Comparison of ENCODE assay signal across 9 cellular contexts in the genomic region with DNA sequence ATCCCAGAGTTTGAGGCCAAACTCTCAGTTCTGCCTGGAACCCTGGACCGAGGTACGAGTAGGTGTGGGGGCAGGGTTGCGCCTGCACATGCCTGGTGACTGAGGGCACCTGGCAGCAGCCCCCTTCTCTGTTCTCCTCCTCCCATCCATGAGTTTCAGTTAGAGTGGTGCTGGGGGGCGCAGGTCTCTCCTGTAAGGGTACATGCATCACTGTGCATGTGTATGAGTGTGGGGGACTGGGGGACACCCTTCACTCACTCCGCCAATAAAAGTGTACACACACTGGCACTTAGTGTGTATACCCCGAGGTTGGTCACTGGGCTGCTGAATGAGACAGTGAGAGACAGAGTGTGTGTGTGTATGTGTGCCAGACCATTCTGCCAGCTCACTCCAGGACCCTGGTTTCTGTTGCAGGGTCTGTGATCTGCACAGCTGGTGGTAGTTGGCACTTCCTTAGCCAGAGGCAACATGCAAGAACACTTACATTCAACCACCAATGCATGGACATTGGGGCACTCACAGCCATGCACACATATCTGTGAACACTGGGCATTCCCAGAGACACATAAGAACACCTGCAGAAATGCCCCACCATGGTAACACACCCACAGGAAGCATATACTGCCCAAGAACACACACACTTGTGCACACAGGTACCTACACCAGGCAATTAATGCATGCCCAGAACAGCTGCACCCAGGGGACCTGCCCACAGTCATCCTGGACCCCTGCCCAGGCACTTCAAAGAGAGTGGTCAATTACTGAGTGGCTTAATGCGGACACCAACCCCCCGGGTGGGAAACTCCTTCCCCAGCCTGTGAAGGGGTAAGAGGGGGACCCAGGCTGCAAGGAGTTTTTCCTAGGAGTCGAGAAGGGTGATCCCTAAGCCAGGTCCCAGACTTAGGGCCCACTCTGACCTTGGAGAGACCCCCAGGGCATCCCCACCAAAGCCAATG. TPM values are rescaled to one million over a fixed set of nuclear protein-coding genes. Genes with fewer than 3 reads are reported as not detected.
DNase-seq lines count a peak whose midpoint lies in the region; ATAC-seq and TF ChIP-seq lines count a peak whose summit lies in the region.
"Had no signal": no experiment of that assay in that cellular context is flagged by ENCODE, and none has a peak within 500 bp of the region (broad histone marks: within the 10 kb centered on the region; RNA-seq: fewer than 3 reads in every experiment).

No MANE protein-coding gene starts in this region.

- H3K27me3 Mint-ChIP-seq in IgD-negative memory B cell (peaks cover 20% of the 10 kb centered on the region), nephron (ENCODE audit: low read depth) (peaks cover 49% of the 10 kb centered on the region)
- peaks cover 24% of the 10 kb centered on the region for H3K27me3 Mint-ChIP-seq in activated naive CD8-positive, alpha-beta T cell treated with anti-CD3 and anti-CD28 coated beads, Interleukin-2, amount 10 ng/mL, durations not matched to agents 7 days and 5 days

- TF ChIP-seq CTCF in GM12865 (IDR thresholded peaks at IDR 0.05; ENCODE audit: insufficient read depth, low read depth, low read length, missing control alignments) (no peak), nephron (IDR thresholded peaks at IDR 0.05; ENCODE audit: unreplicated experiment in 3 of 3) (no peak), thyroid gland (IDR thresholded peaks at IDR 0.05) (no peak)

- H3K27ac Mint-ChIP-seq in IgD-negative memory B cell (peak overlapping the region in 2 of 3 donors; percentile 32 to 61), nephron (peak overlapping the region in 1 of 3 experiments; percentile 46)
- peak overlapping the region; percentile 56 for H3K27ac Mint-ChIP-seq in activated naive CD8-positive, alpha-beta T cell treated with anti-CD3 and anti-CD28 coated beads, Interleukin-2, amount 10 ng/mL, durations not matched to agents 7 days and 5 days

- 67% methylated on average over 9 of the region's 9 CpGs; no CpG with 5 or more reads in 1 of the 2 donors for WGBS in thyroid gland, 2 donors

- no peak overlapping the region for H3K27ac ChIP-seq in thyroid gland
- H3K27ac ChIP-seq: SJSA1 had no signal

- H3K4me3 ChIP-seq in GM12865 (ENCODE audit: low read depth, low read length) (peak overlapping the region; percentile 65; the same call in 1 of the 2 replicates), thyroid gland (replicated peaks in 1 of 3) (no peak overlapping the region)

- POLR2A ChIA-PET in activated naive CD8-positive, alpha-beta T cell treated with anti-CD3 and anti-CD28 coated beads, Interleukin-2, amount 10 ng/mL, durations not matched to agents 7 days and 5 days (lab: Charles Lee) = no interaction called here

- H3K36me3 Mint-ChIP-seq in IgD-negative memory B cell (peaks cover 2% of the 10 kb centered on the region), nephron (ENCODE audit: low read depth) (no peaks in the 10 kb centered on the region)
- H3K36me3 Mint-ChIP-seq in activated naive CD8-positive, alpha-beta T cell treated with anti-CD3 and anti-CD28 coated beads, Interleukin-2, amount 10 ng/mL, durations not matched to agents 7 days and 5 days = peaks cover 7% of the 10 kb centered on the region

- no peaks in the 10 kb centered on the region for H3K4me1 ChIP-seq in thyroid gland

- TF ChIP-seq POLR2A in thyroid gland (IDR thresholded peaks at IDR 0.05) = no peak

- H3K9me3 ChIP-seq in thyroid gland = no peaks in the 10 kb centered on the region
- H3K9me3 ChIP-seq: SJSA1 had no signal

- ATAC-seq in activated naive CD8-positive, alpha-beta T cell treated with anti-CD3 and anti-CD28 coated beads, Interleukin-2, amount 10 ng/mL, durations not matched to agents 7 days and 5 days (ENCODE audit: low read depth) = no peak
- no peak for ATAC-seq in HG03354 (IDR thresholded peaks at IDR 0.05; ENCODE audit: poor library complexity, severe bottlenecking, unreplicated experiment)
- ATAC-seq in HG03442 (IDR thresholded peaks at IDR 0.05; ENCODE audit: unreplicated experiment) = no peak

- H3K4me3 Mint-ChIP-seq in IgD-negative memory B cell (peak overlapping the region; percentile 57 to 79 (median 76)), nephron (peak overlapping the region; percentile 70 to 80 (median 78))
- H3K4me3 Mint-ChIP-seq in activated naive CD8-positive, alpha-beta T cell treated with anti-CD3 and anti-CD28 coated beads, Interleukin-2, amount 10 ng/mL, durations not matched to agents 7 days and 5 days = peak overlapping the region; percentile 62

- H3K9me3 Mint-ChIP-seq in IgD-negative memory B cell = no peaks in the 10 kb centered on the region
- H3K9me3 Mint-ChIP-seq in activated naive CD8-positive, alpha-beta T cell treated with anti-CD3 and anti-CD28 coated beads, Interleukin-2, amount 10 ng/mL, durations not matched to agents 7 days and 5 days = no peaks in the 10 kb centered on the region
- H3K9me3 Mint-ChIP-seq in nephron = no peaks in the 10 kb centered on the region

- peaks cover 7 to 16% (median 15%) of the 10 kb centered on the region in 3 donors for H3K4me1 Mint-ChIP-seq in IgD-negative memory B cell
- H3K4me1 Mint-ChIP-seq in activated naive CD8-positive, alpha-beta T cell treated with anti-CD3 and anti-CD28 coated beads, Interleukin-2, amount 10 ng/mL, durations not matched to agents 7 days and 5 days = peaks cover 13% of the 10 kb centered on the region
- peaks cover 22% of the 10 kb centered on the region for H3K4me1 Mint-ChIP-seq in nephron

- intact Hi-C loops in thyroid gland (cut with DNase I) = loop anchor here (2.0 kb wide), 1 partner anchor 37 kb away; no protein-coding TSS in a partner anchor

- H3K36me3 ChIP-seq in thyroid gland = no peaks in the 10 kb centered on the region
- H3K36me3 ChIP-seq: SJSA1 had no signal

- DNase-seq in GM12865 (ENCODE audit: low read depth) (peak; percentile 44), thyroid gland (no peak), glomerular visceral epithelial cell (ENCODE audit: extremely low spot score) (no peak)
- DNase-seq in activated naive CD8-positive, alpha-beta T cell treated with anti-CD3 and anti-CD28 coated beads, Interleukin-2, amount 10 ng/mL, durations not matched to agents 7 days and 5 days = peak; percentile 30

- no peaks in the 10 kb centered on the region for H3K27me3 ChIP-seq in thyroid gland

RNA-seq across cellular contexts. Expression of a gene that starts 1.2 kb away (rescaled TPM):
- polyA plus RNA-seq in IgD-negative memory B cell = not detected
- under 1 TPM in 1 of 2 experiments, not detected in 1; 0.36 TPM for total RNA-seq in activated naive CD8-positive, alpha-beta T cell treated with anti-CD3 and anti-CD28 coated beads, Interleukin-2, amount 10 ng/mL, durations not matched to agents 7 days and 5 days
- 10 to 100 TPM in 1 of 4 donors, 1 to 10 TPM in 3; 2.0 to 12.3 (median 4.8) TPM for total RNA-seq in thyroid gland
- total RNA-seq: SJSA1 had no signal

RNA-seq across cellular contexts. Expression of a gene that starts 19.8 kb away (rescaled TPM):
- polyA plus RNA-seq in IgD-negative memory B cell = 350 TPM
- 100 to 1,000 TPM; 159 to 162 TPM for total RNA-seq in activated naive CD8-positive, alpha-beta T cell treated with anti-CD3 and anti-CD28 coated beads, Interleukin-2, amount 10 ng/mL, durations not matched to agents 7 days and 5 days
- total RNA-seq in thyroid gland = 1 to 10 TPM; 2.8 to 8.9 (median 6.6) TPM

RNA-seq across cellular contexts. Expression of a gene that starts 35.6 kb away (rescaled TPM):
- polyA plus RNA-seq in IgD-negative memory B cell = 2.0 TPM
- total RNA-seq in activated naive CD8-positive, alpha-beta T cell treated with anti-CD3 and anti-CD28 coated beads, Interleukin-2, amount 10 ng/mL, durations not matched to agents 7 days and 5 days = 1 to 10 TPM; 3.8 to 7.2 TPM
- total RNA-seq in thyroid gland = 10 to 100 TPM in 1 of 4 donors, 1 to 10 TPM in 3; 4.3 to 14.8 (median 6.7) TPM

RNA-seq across cellular contexts. Expression of a gene that starts 54.2 kb away (rescaled TPM):
- polyA plus RNA-seq in IgD-negative memory B cell = 170 TPM
- total RNA-seq in activated naive CD8-positive, alpha-beta T cell treated with anti-CD3 and anti-CD28 coated beads, Interleukin-2, amount 10 ng/mL, durations not matched to agents 7 days and 5 days = 100 to 1,000 TPM; 519 to 524 TPM
- total RNA-seq in thyroid gland = 100 to 1,000 TPM; 171 to 419 (median 297) TPM

Comparison
In these comparisons a context has a peak if more than half of its experiments do, and no peak if none do; other contexts are left out.
1. DNase-seq: peak in GM12865 (single experiment) and activated naive CD8-positive, alpha-beta T cell treated with anti-CD3 and anti-CD28 coated beads, Interleukin-2, amount 10 ng/mL, durations not matched to agents 7 days and 5 days (single experiment); none in thyroid gland (0 of 2) and glomerular visceral epithelial cell (single experiment).
2. RNA of a gene that starts 19.8 kb away (total RNA-seq): 159 to 162 TPM in activated naive CD8-positive, alpha-beta T cell treated with anti-CD3 and anti-CD28 coated beads, Interleukin-2, amount 10 ng/mL, durations not matched to agents 7 days and 5 days; 2.8 to 8.9 TPM in thyroid gland; every median in the first group is over 10 times any median in the second.
3. Peak in every context shown above with its lines, with median percentiles within 50 percentile points of each other: H3K4me3 Mint-ChIP-seq.